In genomic region chr17:75875182-75875939, GRCh38 we compare ENCODE assay signal across 8 cellular contexts. TPM values are rescaled to one million over a fixed set of nuclear protein-coding genes. Genes with fewer than 3 reads are reported as not detected.
A peak's percentile ranks its signal among the peaks of the same experiment; 100 is the strongest.
DNase-seq lines count a peak whose midpoint lies in the region; ATAC-seq and TF ChIP-seq lines count a peak whose summit lies in the region.
"Had no signal": no experiment of that assay in that cellular context is flagged by ENCODE, and none has a peak within 500 bp of the region (broad histone marks: within the 10 kb centered on the region; RNA-seq: fewer than 3 reads in every experiment).

No MANE protein-coding gene starts in this region.

- no peak for TF ChIP-seq EP300 in gastroesophageal sphincter (IDR thresholded peaks at IDR 0.05)

- WGBS in gastroesophageal sphincter (ENCODE audit: low coverage in 1 of 2), 2 donors = no CpG with 5 or more reads among the region's 18 CpGs

- H3K79me2 ChIP-seq in SU-DHL-6 (ENCODE audit: insufficient read depth, low read length) = no peaks in the 10 kb centered on the region

- no peaks in the 10 kb centered on the region for H3K9me3 Mint-ChIP-seq in stimulated activated naive CD8-positive, alpha-beta T cell treated with anti-CD3 and anti-CD28 coated beads, Interleukin-15, Interleukin-2, amounts not matched to agents 100 ng/mL and 50 ng/mL, for 24 hours

- no peaks in the 10 kb centered on the region for H3K9me2 ChIP-seq in SU-DHL-6 (replicated peaks; ENCODE audit: insufficient read depth, low read length)

- peaks cover 12 to 88% (median 47%) of the 10 kb centered on the region in 3 donors for H3K4me1 ChIP-seq in gastroesophageal sphincter

- H4K20me1 ChIP-seq in SU-DHL-6 (ENCODE audit: low read depth, low read length) = no peaks in the 10 kb centered on the region

- no peak for DNase-seq in Jurkat, Clone E6-1 (ENCODE audit: low read depth, low spot score)
- no peak for DNase-seq in activated effector memory CD4-positive, alpha-beta T cell treated with Interleukin-2 at 50 U/mL for 16 hours
- no peak for DNase-seq in MG63

- H3K36me3 ChIP-seq in SU-DHL-6 (ENCODE audit: low read length) (no peaks in the 10 kb centered on the region), gastroesophageal sphincter (peaks cover 0 to 24% of the 10 kb centered on the region in 2 donors), MG63 (peaks cover 24% of the 10 kb centered on the region)

- no peaks in the 10 kb centered on the region for H3K27me3 ChIP-seq in SU-DHL-6 (ENCODE audit: low read length)
- H3K27me3 ChIP-seq in gastroesophageal sphincter = no peaks in the 10 kb centered on the region
- H3K27me3 ChIP-seq in MG63 = no peaks in the 10 kb centered on the region

- peaks cover 5% of the 10 kb centered on the region for H3K27me3 Mint-ChIP-seq in stimulated activated naive CD8-positive, alpha-beta T cell treated with anti-CD3 and anti-CD28 coated beads, Interleukin-15, Interleukin-2, amounts not matched to agents 100 ng/mL and 50 ng/mL, for 24 hours

- H3F3A ChIP-seq in SU-DHL-6 (ENCODE audit: insufficient read depth) = no peaks in the 10 kb centered on the region

- peaks cover 26% of the 10 kb centered on the region for H3K4me1 Mint-ChIP-seq in stimulated activated naive CD8-positive, alpha-beta T cell treated with anti-CD3 and anti-CD28 coated beads, Interleukin-15, Interleukin-2, amounts not matched to agents 100 ng/mL and 50 ng/mL, for 24 hours (ENCODE audit: low read depth)

- peak overlapping the region; percentile 46 for H3K4me3 ChIP-seq in Jurkat, Clone E6-1 (ENCODE audit: low read length)
- no peak overlapping the region for H3K4me3 ChIP-seq in SU-DHL-6 (ENCODE audit: insufficient read depth, low read length, poor library complexity, severe bottlenecking)
- peak overlapping the region in 1 of 2 donors; percentile 92 for H3K4me3 ChIP-seq in gastroesophageal sphincter
- H3K4me3 ChIP-seq in MG63 = no peak overlapping the region
- H3K4me3 ChIP-seq: SK-N-MC had no signal

- peak overlapping the region; percentile 85 for H3K4me3 Mint-ChIP-seq in stimulated activated naive CD8-positive, alpha-beta T cell treated with anti-CD3 and anti-CD28 coated beads, Interleukin-15, Interleukin-2, amounts not matched to agents 100 ng/mL and 50 ng/mL, for 24 hours

- H2AFZ ChIP-seq in SU-DHL-6 (ENCODE audit: low read depth, low read length, severe bottlenecking) = peak overlapping the region; percentile 72

- H3K27ac ChIP-seq in SU-DHL-6 (ENCODE audit: low read depth, low read length) (no peak overlapping the region), gastroesophageal sphincter (peak overlapping the region; percentile 66 to 99 (median 96))
- H3K27ac ChIP-seq: SK-N-MC had no signal

- H3K9me3 ChIP-seq in SU-DHL-6 (ENCODE audit: insufficient read depth, low read length) (no peaks in the 10 kb centered on the region), gastroesophageal sphincter (no peaks in the 10 kb centered on the region), MG63 (no peaks in the 10 kb centered on the region)

- no peak for TF ChIP-seq POLR2A in gastroesophageal sphincter (IDR thresholded peaks at IDR 0.05)

- no peaks in the 10 kb centered on the region for H3K36me3 Mint-ChIP-seq in stimulated activated naive CD8-positive, alpha-beta T cell treated with anti-CD3 and anti-CD28 coated beads, Interleukin-15, Interleukin-2, amounts not matched to agents 100 ng/mL and 50 ng/mL, for 24 hours (ENCODE audit: low read depth)

- ATAC-seq in gastroesophageal sphincter (no peak), GM21390 (IDR thresholded peaks at IDR 0.05; ENCODE audit: unreplicated experiment) (no peak)

- peak overlapping the region; percentile 86 for H3K27ac Mint-ChIP-seq in stimulated activated naive CD8-positive, alpha-beta T cell treated with anti-CD3 and anti-CD28 coated beads, Interleukin-15, Interleukin-2, amounts not matched to agents 100 ng/mL and 50 ng/mL, for 24 hours

- no peak for TF ChIP-seq CTCF in SU-DHL-6 (IDR thresholded peaks at IDR 0.05; ENCODE audit: insufficient read depth, low read length, poor library complexity, severe bottlenecking)
- no peak for TF ChIP-seq CTCF in gastroesophageal sphincter (IDR thresholded peaks at IDR 0.05)

- peak overlapping the region; percentile 30 for H3K4me2 ChIP-seq in SU-DHL-6 (ENCODE audit: low read depth, low read length, poor library complexity, severe bottlenecking)

- H3K9ac ChIP-seq in SU-DHL-6 (ENCODE audit: low read length) = peak overlapping the region; percentile 40; the same call in 1 of the 2 replicates

RNA-seq across cellular contexts. Expression of gene TRIM47, which starts 3.0 kb away (rescaled TPM):
- polyA plus RNA-seq in Jurkat, Clone E6-1 (2012; ENCODE audit: insufficient read depth, insufficient read length) = 20.4 TPM
- 100 to 1,000 TPM in 1 of 4 donors, 10 to 100 TPM in 3; 21.0 to 146 (median 40.8) TPM for total RNA-seq in gastroesophageal sphincter
- 40.4 and 54.2 TPM in 2 replicates for total RNA-seq in MG63 (2014; rRNA removed; shearing (Covaris generic); ENCODE audit: low replicate concordance)

RNA-seq across cellular contexts. Expression of gene WBP2, which starts 20.2 kb away (rescaled TPM):
- polyA plus RNA-seq in Jurkat, Clone E6-1 (2012; ENCODE audit: insufficient read depth, insufficient read length) = 120 TPM
- total RNA-seq in gastroesophageal sphincter = 10 to 100 TPM; 50.0 to 83.9 (median 57.6) TPM
- 6.6 and 7.9 TPM in 2 replicates for total RNA-seq in MG63 (2014; rRNA removed; shearing (Covaris generic); ENCODE audit: low replicate concordance)

RNA-seq across cellular contexts. Expression of gene TRIM65, which starts 21.4 kb away (rescaled TPM):
- polyA plus RNA-seq in Jurkat, Clone E6-1 (2012; ENCODE audit: insufficient read depth, insufficient read length) = 30.7 TPM
- 10 to 100 TPM; 18.7 to 34.4 (median 31.2) TPM for total RNA-seq in gastroesophageal sphincter
- 27.6 and 49.4 TPM in 2 replicates for total RNA-seq in MG63 (2014; rRNA removed; shearing (Covaris generic); ENCODE audit: low replicate concordance)

RNA-seq across cellular contexts. Expression of gene MRPL38, which starts 29.3 kb away (rescaled TPM):
- 129 TPM for polyA plus RNA-seq in Jurkat, Clone E6-1 (2012; ENCODE audit: insufficient read depth, insufficient read length)
- 10 to 100 TPM; 18.4 to 69.6 (median 44.3) TPM for total RNA-seq in gastroesophageal sphincter
- 75.8 and 100 TPM in 2 replicates for total RNA-seq in MG63 (2014; rRNA removed; shearing (Covaris generic); ENCODE audit: low replicate concordance)

RNA-seq across cellular contexts. Expression of gene UNC13D, which starts 31.2 kb away (rescaled TPM):
- polyA plus RNA-seq in Jurkat, Clone E6-1 (2012; ENCODE audit: insufficient read depth, insufficient read length) = 87.6 TPM
- 10 to 100 TPM in 1 of 4 donors, 1 to 10 TPM in 3; 2.6 to 10.8 (median 5.6) TPM for total RNA-seq in gastroesophageal sphincter
- total RNA-seq in MG63 (2014; rRNA removed; shearing (Covaris generic); ENCODE audit: low replicate concordance) = 0.20 and 0.23 TPM in 2 replicates
